13 cellular contexts compared by ENCODE assay signal in genomic region chr19:1153891-1154730, GRCh38. TPM values are rescaled to one million over a fixed set of nuclear protein-coding genes. Genes with fewer than 3 reads are reported as not detected.
DNase-seq lines count a peak whose midpoint lies in the region; ATAC-seq, FAIRE-seq and TF ChIP-seq lines count a peak whose summit lies in the region.
"Had no signal": no experiment of that assay in that cellular context is flagged by ENCODE, and none has a peak within 500 bp of the region (broad histone marks: within the 10 kb centered on the region; RNA-seq: fewer than 3 reads in every experiment).

No MANE protein-coding gene starts in this region.

- H3K4me3 ChIP-seq in astrocyte (ENCODE audit: insufficient read depth, low read depth, low read length), result no peak overlapping the region
- H3K4me3 ChIP-seq in fibroblast of lung (replicated peaks in 1 of 4; ENCODE audit: control extremely low read depth in 1 of 4, insufficient read depth in 1 of 4, low read depth in 3 of 4, low read length in 4 of 4), result peak overlapping the region in 3 of 4 experiments; percentile 26 to 56 (median 28)
- peak overlapping the region; percentile 65 for H3K4me3 ChIP-seq in osteoblast (ENCODE audit: insufficient read depth, low read length)
- peak overlapping the region in 3 of 4 donors; percentile 29 to 48 (median 44) for H3K4me3 ChIP-seq in upper lobe of left lung

- H3K4me3 Mint-ChIP-seq in astrocyte (ENCODE audit: unreplicated experiment), result no peak overlapping the region
- H3K4me3 Mint-ChIP-seq: activated T-cell treated with anti-CD3 and anti-CD28 coated beads, Interleukin-2, amount 50 U/mL, for 24 hours; brain had no signal

- no peak for DNase-seq in astrocyte (ENCODE audit: low read depth)
- no peak for DNase-seq in fibroblast of lung (ENCODE audit: low read depth in 2 of 2)
- no peak for DNase-seq in osteoblast (ENCODE audit: insufficient read length, low spot score, missing footprints)
- DNase-seq in upper lobe of left lung, result peak in 1 of 2 donors; percentile 86
- no peak for DNase-seq in T-helper 2 cell
- DNase-seq in activated CD4-positive, alpha-beta T cell treated with anti-CD3 and anti-CD28 coated beads, Interleukin-2, amount 50 U/mL, for 4 hours, result no peak
- DNase-seq: activated T-cell treated with anti-CD3 and anti-CD28 coated beads, Interleukin-2, amount 50 U/mL, for 24 hours; DMS153; MM.1S; NCI-H510A; SHP77 treated with DMSO at 0.1 percent for 48 hours had no signal

- no peak for TF ChIP-seq POLR2A in upper lobe of left lung (IDR thresholded peaks at IDR 0.05)

- no peaks in the 10 kb centered on the region for H3K4me1 Mint-ChIP-seq in astrocyte (ENCODE audit: low read depth, unreplicated experiment)
- H3K4me1 Mint-ChIP-seq: brain had no signal

- H3K27me3 ChIP-seq in astrocyte (ENCODE audit: insufficient read depth, low read length), result no peaks in the 10 kb centered on the region
- no peaks in the 10 kb centered on the region for H3K27me3 ChIP-seq in fibroblast of lung (ENCODE audit: control insufficient read depth, insufficient read depth, low read length)
- H3K27me3 ChIP-seq in osteoblast (ENCODE audit: insufficient read depth, low read length), result no peaks in the 10 kb centered on the region
- no peaks in the 10 kb centered on the region for H3K27me3 ChIP-seq in upper lobe of left lung

- no peaks in the 10 kb centered on the region for H3K36me3 ChIP-seq in astrocyte (ENCODE audit: insufficient read depth, low read length)
- peaks cover 31% of the 10 kb centered on the region for H3K36me3 ChIP-seq in fibroblast of lung (ENCODE audit: control insufficient read depth, insufficient read depth, low read length)
- H3K36me3 ChIP-seq in osteoblast (ENCODE audit: insufficient read depth, low read length), result peaks cover 25% of the 10 kb centered on the region
- H3K36me3 ChIP-seq in upper lobe of left lung, result peaks cover 0 to 54% (median 37%) of the 10 kb centered on the region in 4 donors

- H3K9me3 Mint-ChIP-seq in astrocyte (ENCODE audit: unreplicated experiment), result no peaks in the 10 kb centered on the region
- H3K9me3 Mint-ChIP-seq: activated T-cell treated with anti-CD3 and anti-CD28 coated beads, Interleukin-2, amount 50 U/mL, for 24 hours; brain had no signal

- no peak overlapping the region for H3K9ac ChIP-seq in astrocyte (ENCODE audit: low read length)
- peak overlapping the region; percentile 90 for H3K9ac ChIP-seq in fibroblast of lung (ENCODE audit: insufficient read depth, low read length)

- H3K27ac ChIP-seq in astrocyte (ENCODE audit: low read depth, low read length) (no peak overlapping the region), fibroblast of lung (ENCODE audit: insufficient read depth, low read length) (peak overlapping the region; percentile 99), osteoblast (ENCODE audit: low read depth, low read length) (peak overlapping the region; percentile 99), upper lobe of left lung (peak overlapping the region; percentile 95 to 98 (median 96))

- 79 to 92% methylated on average over 21 to 58 of the region's 58 CpGs for WGBS in upper lobe of left lung, 2 donors

- H3K9me3 ChIP-seq in astrocyte (ENCODE audit: insufficient read depth, low read depth, low read length) (no peaks in the 10 kb centered on the region), fibroblast of lung (ENCODE audit: control insufficient read depth, insufficient read depth, low read depth, low read length) (no peaks in the 10 kb centered on the region), osteoblast (ENCODE audit: low read depth, low read length) (no peaks in the 10 kb centered on the region), upper lobe of left lung (no peaks in the 10 kb centered on the region)

- H3K4me1 ChIP-seq in astrocyte (ENCODE audit: insufficient read depth, low read length), result peaks cover 11% of the 10 kb centered on the region
- peaks cover 23% of the 10 kb centered on the region for H3K4me1 ChIP-seq in fibroblast of lung (ENCODE audit: control insufficient read depth, extremely low read depth, insufficient read depth, low read length)
- peaks cover 21% of the 10 kb centered on the region for H3K4me1 ChIP-seq in osteoblast (ENCODE audit: insufficient read depth, low read length)
- H3K4me1 ChIP-seq in upper lobe of left lung, result peaks cover 68 to 82% (median 77%) of the 10 kb centered on the region in 4 donors

- H3K79me2 ChIP-seq in astrocyte (ENCODE audit: insufficient read depth, low read length) (peaks cover 33% of the 10 kb centered on the region), fibroblast of lung (ENCODE audit: control insufficient read depth, insufficient read depth, low read length) (peaks cover 57% of the 10 kb centered on the region), osteoblast (ENCODE audit: insufficient read depth, low read length) (peaks cover 93% of the 10 kb centered on the region)

- no peak for TF ChIP-seq EP300 in upper lobe of left lung (IDR thresholded peaks at IDR 0.05)

- ATAC-seq in upper lobe of left lung (ENCODE audit: low FRiP score in 2 of 2) (no peak), HG02623 (IDR thresholded peaks at IDR 0.05; ENCODE audit: unreplicated experiment) (no peak)

- H3K27ac Mint-ChIP-seq in astrocyte (ENCODE audit: unreplicated experiment), result no peak overlapping the region
- H3K27ac Mint-ChIP-seq: activated T-cell treated with anti-CD3 and anti-CD28 coated beads, Interleukin-2, amount 50 U/mL, for 24 hours had no signal

- H3K4me2 ChIP-seq in astrocyte (ENCODE audit: low read length), result peak overlapping the region; percentile 46
- peak overlapping the region; percentile 69 for H3K4me2 ChIP-seq in fibroblast of lung (ENCODE audit: extremely low read depth, insufficient read depth, low read length)
- H3K4me2 ChIP-seq in osteoblast (ENCODE audit: insufficient read depth, low read length), result peak overlapping the region; percentile 80

- H2AFZ ChIP-seq in astrocyte (ENCODE audit: low read depth, low read length) (no peak overlapping the region), fibroblast of lung (ENCODE audit: low read length) (no peak overlapping the region), osteoblast (ENCODE audit: low read length) (no peak overlapping the region)

- FAIRE-seq in astrocyte (lab: Jason Lieb, UNC), result no peak

- TF ChIP-seq CTCF in astrocyte (IDR thresholded peaks at IDR 0.05; ENCODE audit: insufficient read depth, low read depth, low read length) (no peak), fibroblast of lung (conservative IDR thresholded peaks at IDR 0.05 in 1 of 2, IDR thresholded peaks at IDR 0.05 in 1 of 2; ENCODE audit: low read depth in 1 of 2, low read length in 2 of 2) (no peak), osteoblast (IDR thresholded peaks at IDR 0.05; ENCODE audit: extremely low read depth, low read depth, low read length) (no peak), upper lobe of left lung (IDR thresholded peaks at IDR 0.05) (no peak)

- no peaks in the 10 kb centered on the region for H3K27me3 Mint-ChIP-seq in astrocyte (ENCODE audit: low read depth, unreplicated experiment)
- H3K27me3 Mint-ChIP-seq: activated T-cell treated with anti-CD3 and anti-CD28 coated beads, Interleukin-2, amount 50 U/mL, for 24 hours; brain had no signal

- H4K20me1 ChIP-seq in astrocyte (ENCODE audit: insufficient read depth, low read length) (peaks cover 49% of the 10 kb centered on the region), fibroblast of lung (ENCODE audit: control insufficient read depth, extremely low read depth, insufficient read depth, low read length) (no peaks in the 10 kb centered on the region), osteoblast (ENCODE audit: insufficient read depth, low read length) (peaks cover 10% of the 10 kb centered on the region)

- peaks cover 2% of the 10 kb centered on the region for H3K36me3 Mint-ChIP-seq in astrocyte (ENCODE audit: low read depth, unreplicated experiment)

RNA-seq across cellular contexts. Expression of gene SBNO2, which starts 20.0 kb away (rescaled TPM):
- total RNA-seq in astrocyte (39.3 and 43.2 TPM in 2 replicates), fibroblast of lung (49.6 and 55.8 TPM in 2 replicates), osteoblast (58.0 and 69.1 TPM in 2 replicates), upper lobe of left lung (100 to 1,000 TPM in 4 of 6 donors, 10 to 100 TPM in 2; 44.8 to 159 (median 106) TPM)
- polyA plus RNA-seq in fibroblast of lung, result 12.6 and 14.3 TPM in 2 replicates
- 33.0 and 34.3 TPM in 2 replicates for polyA plus RNA-seq in fibroblast of lung (2012)
- polyA minus RNA-seq in fibroblast of lung (ENCODE audit: low replicate concordance), result 72.0 and 92.9 TPM in 2 replicates

RNA-seq across cellular contexts. Expression of gene GPX4, which starts 50.3 kb away (rescaled TPM):
- total RNA-seq in astrocyte (294 and 325 TPM in 2 replicates), fibroblast of lung (428 and 430 TPM in 2 replicates), osteoblast (515 TPM in 2 replicates), upper lobe of left lung (100 to 1,000 TPM; 370 to 717 (median 484) TPM)
- polyA plus RNA-seq in fibroblast of lung, result 325 and 473 TPM in 2 replicates
- polyA plus RNA-seq in fibroblast of lung (2012), result 392 and 625 TPM in 2 replicates
- 298 and 306 TPM in 2 replicates for polyA minus RNA-seq in fibroblast of lung (ENCODE audit: low replicate concordance)

RNA-seq across cellular contexts. Expression of gene STK11, which starts 51.5 kb away (rescaled TPM):
- 61.6 and 67.9 TPM in 2 replicates for total RNA-seq in astrocyte
- 96.6 and 100 TPM in 2 replicates for total RNA-seq in fibroblast of lung
- 23.7 TPM in 2 replicates for polyA plus RNA-seq in fibroblast of lung
- polyA plus RNA-seq in fibroblast of lung (2012), result 32.9 and 34.7 TPM in 2 replicates
- polyA minus RNA-seq in fibroblast of lung (ENCODE audit: low replicate concordance), result 24.9 and 42.8 TPM in 2 replicates
- total RNA-seq in osteoblast, result 75.7 and 100 TPM in 2 replicates
- total RNA-seq in upper lobe of left lung, result 100 to 1,000 TPM in 1 of 6 donors, 10 to 100 TPM in 5; 50.2 to 168 (median 63.2) TPM

RNA-seq across cellular contexts. Expression of gene POLR2E, which starts 58.9 kb away (rescaled TPM):
- 180 and 207 TPM in 2 replicates for total RNA-seq in astrocyte
- total RNA-seq in fibroblast of lung, result 55.2 and 55.5 TPM in 2 replicates
- polyA plus RNA-seq in fibroblast of lung, result 130 and 214 TPM in 2 replicates
- 267 and 396 TPM in 2 replicates for polyA plus RNA-seq in fibroblast of lung (2012)
- 169 and 202 TPM in 2 replicates for polyA minus RNA-seq in fibroblast of lung (ENCODE audit: low replicate concordance)
- 70.2 and 74.0 TPM in 2 replicates for total RNA-seq in osteoblast
- total RNA-seq in upper lobe of left lung, result 100 to 1,000 TPM in 4 of 6 donors, 10 to 100 TPM in 2; 50.0 to 176 (median 103) TPM
